In genomic region chr16:86887416-86887815, GRCh38 we compare ENCODE assay signal across 19 cellular contexts.
"Had no signal": no experiment of that assay in that cellular context is flagged by ENCODE, and none has a peak within 500 bp of the region (broad histone marks: within the 10 kb centered on the region; RNA-seq: fewer than 3 reads in every experiment).

No MANE protein-coding gene starts in this region.

- ATAC-seq: HepG2, SK-N-SH treated with all-trans-retinoic acid at 6 μM for 48 hours had no signal

- H3K36me3 ChIP-seq: MG63 had no signal

- DNase-seq: Karpas-422, KG1, MG63, NCI-H1092, NCI-H1105 treated with DMSO at 0.1 percent for 48 hours, NCI-H1417 treated with DMSO at 0.1 percent for 48 hours, NCI-H146, NCI-H1694 treated with DMSO at 0.1 percent for 48 hours, NCI-H1930, NCI-H2081, NCI-H2107, NCI-H2227 treated with DMSO at 0.1 percent for 48 hours, NCI-H524, NCI-H69, NCI-H774, RPMI8226, SHP77 had no signal

- FAIRE-seq: HepG2 had no signal

- H3K4me3 ChIP-seq: MG63 had no signal
